In the genomic region with DNA sequence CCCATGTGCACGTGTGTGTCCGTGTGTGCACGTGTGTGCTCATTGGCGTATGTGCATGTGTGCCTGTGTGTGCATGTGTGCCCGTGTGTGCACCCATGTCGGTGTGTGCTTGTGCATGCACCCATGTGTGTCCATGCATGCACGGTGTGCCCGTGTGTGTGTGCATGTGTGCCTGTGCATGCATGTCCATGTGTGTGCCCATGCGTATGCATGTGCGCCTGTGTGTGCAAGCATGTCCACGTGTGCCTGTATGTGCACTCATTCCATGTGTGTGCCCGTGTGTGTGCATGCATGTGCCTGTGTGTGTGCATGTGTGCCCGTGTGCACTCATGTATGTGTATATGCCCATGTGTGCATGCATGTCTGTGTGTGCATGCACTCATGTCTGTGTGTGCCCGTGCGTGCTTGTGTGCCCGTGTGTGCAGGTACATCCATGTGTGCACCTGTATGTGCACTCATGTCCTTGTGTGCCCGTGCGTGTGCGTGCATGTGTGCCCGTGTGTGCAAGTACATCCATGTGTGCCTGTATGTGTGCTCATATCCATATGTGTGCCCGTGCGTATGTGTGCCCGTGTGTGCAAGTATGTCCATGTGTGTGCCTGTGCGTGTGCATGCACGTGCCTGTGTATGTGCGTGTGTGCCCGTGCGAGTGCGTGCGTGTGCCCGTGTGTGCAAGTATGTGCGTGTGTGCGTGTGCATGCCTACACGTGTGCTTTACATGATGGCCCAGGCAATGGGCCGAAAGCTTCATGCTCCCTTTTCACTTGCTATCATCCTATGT, we compare ENCODE assay signal across 1 cellular context.
A peak's percentile ranks its signal among the peaks of the same experiment; 100 is the strongest.
TF ChIP-seq lines count a peak whose summit lies in the region.

No MANE protein-coding gene starts in this region.

TF ChIP-seq in K562, 482 proteins besides CTCF, POLR2A, EP300 and RAD21:
- TF ChIP-seq, protein P1, sequence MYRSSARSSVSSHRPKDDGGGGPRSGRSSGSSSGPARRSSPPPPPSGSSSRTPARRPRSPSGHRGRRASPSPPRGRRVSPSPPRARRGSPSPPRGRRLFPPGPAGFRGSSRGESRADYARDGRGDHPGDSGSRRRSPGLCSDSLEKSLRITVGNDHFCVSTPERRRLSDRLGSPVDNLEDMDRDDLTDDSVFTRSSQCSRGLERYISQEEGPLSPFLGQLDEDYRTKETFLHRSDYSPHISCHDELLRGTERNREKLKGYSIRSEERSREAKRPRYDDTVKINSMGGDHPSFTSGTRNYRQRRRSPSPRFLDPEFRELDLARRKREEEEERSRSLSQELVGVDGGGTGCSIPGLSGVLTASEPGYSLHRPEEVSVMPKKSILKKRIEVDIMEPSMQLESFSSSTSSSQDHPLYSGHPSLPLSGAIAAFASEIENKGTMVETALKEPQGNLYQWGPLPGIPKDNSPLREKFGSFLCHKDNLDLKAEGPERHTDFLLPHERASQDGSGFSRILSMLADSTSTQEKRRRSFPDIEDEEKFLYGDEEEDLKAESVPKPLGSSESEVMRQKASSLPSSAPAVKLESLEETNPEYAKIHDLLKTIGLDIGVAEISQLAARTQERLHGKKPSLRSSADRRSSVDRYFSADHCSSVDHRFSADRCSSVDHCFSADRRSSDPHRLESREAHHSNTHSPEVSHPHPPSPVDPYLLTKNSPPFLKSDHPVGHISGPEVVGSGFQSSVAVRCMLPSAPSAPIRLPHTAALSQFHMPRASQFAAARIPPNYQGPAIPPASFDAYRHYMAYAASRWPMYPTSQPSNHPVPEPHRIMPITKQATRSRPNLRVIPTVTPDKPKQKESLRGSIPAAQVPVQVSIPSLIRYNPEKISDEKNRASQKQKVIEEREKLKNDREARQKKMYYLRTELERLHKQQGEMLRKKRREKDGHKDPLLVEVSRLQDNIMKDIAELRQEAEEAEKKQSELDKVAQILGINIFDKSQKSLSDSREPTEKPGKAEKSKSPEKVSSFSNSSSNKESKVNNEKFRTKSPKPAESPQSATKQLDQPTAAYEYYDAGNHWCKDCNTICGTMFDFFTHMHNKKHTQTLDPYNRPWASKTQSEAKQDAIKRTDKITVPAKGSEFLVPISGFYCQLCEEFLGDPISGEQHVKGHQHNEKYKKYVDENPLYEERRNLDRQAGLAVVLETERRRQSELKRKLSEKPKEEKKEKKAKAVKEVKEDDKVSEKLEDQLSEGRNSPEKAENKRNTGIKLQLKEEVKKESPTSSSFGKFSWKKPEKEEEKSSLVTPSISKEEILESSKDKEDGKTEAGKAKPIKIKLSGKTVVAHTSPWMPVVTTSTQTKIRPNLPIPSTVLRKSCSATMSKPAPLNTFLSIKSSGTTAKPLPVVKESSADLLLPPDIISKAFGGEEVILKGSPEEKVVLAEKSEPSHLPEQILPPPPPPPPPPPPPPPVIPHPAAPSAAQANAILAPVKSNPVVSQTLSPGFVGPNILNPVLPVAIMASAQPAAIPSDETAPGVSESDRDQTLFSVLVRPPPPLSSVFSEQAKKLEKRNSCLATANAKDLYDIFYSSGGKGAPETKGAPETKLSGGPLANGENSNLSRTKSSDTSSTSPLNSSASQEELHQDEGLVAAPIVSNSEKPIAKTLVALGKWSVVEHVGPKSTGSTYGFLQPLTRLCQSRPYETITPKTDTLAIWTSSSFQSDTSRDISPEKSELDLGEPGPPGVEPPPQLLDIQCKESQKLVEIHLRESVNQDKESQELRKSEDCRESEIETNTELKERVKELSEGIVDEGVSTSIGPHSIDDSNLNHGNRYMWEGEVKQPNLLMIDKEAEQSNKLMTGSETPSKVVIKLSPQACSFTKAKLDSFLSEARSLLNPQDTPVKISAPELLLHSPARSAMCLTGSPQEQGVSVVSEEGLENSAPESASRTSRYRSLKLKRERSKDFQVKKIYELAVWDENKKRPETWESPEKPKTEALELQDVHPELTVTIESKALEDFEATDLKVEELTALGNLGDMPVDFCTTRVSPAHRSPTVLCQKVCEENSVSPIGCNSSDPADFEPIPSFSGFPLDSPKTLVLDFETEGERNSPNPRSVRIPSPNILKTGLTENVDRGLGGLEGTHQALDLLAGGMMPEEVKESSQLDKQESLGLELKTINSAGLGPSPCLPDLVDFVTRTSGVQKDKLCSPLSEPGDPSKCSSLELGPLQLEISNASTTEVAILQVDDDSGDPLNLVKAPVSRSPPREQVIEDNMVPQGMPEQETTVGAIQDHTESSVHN (IDR thresholded peaks at IDR 0.05; ENCODE audit: borderline replicate concordance in 1 of 2, low read depth in 1 of 2): no peak
- TF ChIP-seq ZC3H4 (CRISPR knock-in tag; IDR thresholded peaks at IDR 0.05; ENCODE audit: borderline replicate concordance): 0 out of 2 replicates have a peak, but pooled peaks have one; percentile 29
- TF ChIP-seq, protein P2, sequence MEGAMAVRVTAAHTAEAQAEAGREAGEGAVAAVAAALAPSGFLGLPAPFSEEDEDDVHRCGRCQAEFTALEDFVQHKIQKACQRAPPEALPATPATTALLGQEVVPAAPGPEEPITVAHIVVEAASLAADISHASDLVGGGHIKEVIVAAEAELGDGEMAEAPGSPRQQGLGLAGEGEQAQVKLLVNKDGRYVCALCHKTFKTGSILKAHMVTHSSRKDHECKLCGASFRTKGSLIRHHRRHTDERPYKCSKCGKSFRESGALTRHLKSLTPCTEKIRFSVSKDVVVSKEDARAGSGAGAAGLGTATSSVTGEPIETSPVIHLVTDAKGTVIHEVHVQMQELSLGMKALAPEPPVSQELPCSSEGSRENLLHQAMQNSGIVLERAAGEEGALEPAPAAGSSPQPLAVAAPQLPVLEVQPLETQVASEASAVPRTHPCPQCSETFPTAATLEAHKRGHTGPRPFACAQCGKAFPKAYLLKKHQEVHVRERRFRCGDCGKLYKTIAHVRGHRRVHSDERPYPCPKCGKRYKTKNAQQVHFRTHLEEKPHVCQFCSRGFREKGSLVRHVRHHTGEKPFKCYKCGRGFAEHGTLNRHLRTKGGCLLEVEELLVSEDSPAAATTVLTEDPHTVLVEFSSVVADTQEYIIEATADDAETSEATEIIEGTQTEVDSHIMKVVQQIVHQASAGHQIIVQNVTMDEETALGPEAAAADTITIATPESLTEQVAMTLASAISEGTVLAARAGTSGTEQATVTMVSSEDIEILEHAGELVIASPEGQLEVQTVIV (CRISPR knock-in tag; IDR thresholded peaks at IDR 0.05; ENCODE audit: borderline replicate concordance): no peak
- peak in 1 of 2 experiments; percentile 89; a peak in 1 of 4 replicates for TF ChIP-seq KDM1A (IDR thresholded peaks at IDR 0.05)
- TF ChIP-seq TFAM (CRISPR knock-in tag; conservative IDR thresholded peaks at IDR 0.05): no peak
- no peak for TF ChIP-seq CC2D1A (IDR thresholded peaks at IDR 0.05)
- TF ChIP-seq, protein P3, sequence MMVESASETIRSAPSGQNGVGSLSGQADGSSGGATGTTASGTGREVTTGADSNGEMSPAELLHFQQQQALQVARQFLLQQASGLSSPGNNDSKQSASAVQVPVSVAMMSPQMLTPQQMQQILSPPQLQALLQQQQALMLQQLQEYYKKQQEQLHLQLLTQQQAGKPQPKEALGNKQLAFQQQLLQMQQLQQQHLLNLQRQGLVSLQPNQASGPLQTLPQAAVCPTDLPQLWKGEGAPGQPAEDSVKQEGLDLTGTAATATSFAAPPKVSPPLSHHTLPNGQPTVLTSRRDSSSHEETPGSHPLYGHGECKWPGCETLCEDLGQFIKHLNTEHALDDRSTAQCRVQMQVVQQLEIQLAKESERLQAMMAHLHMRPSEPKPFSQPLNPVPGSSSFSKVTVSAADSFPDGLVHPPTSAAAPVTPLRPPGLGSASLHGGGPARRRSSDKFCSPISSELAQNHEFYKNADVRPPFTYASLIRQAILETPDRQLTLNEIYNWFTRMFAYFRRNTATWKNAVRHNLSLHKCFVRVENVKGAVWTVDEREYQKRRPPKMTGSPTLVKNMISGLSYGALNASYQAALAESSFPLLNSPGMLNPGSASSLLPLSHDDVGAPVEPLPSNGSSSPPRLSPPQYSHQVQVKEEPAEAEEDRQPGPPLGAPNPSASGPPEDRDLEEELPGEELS (CRISPR knock-in tag; IDR thresholded peaks at IDR 0.05; ENCODE audit: borderline replicate concordance): no peak
- TF ChIP-seq CCNT2 (IDR thresholded peaks at IDR 0.05; ENCODE audit: borderline replicate concordance, extremely low read depth, insufficient read length, low read depth, low read length): no peak
- peak in 1 of 2 experiments; percentile 12; a peak in 1 of 3 replicates for TF ChIP-seq CBX3 (IDR thresholded peaks at IDR 0.05; ENCODE audit: borderline replicate concordance in 1 of 2, low read length in 2 of 2)
- TF ChIP-seq, protein P4, sequence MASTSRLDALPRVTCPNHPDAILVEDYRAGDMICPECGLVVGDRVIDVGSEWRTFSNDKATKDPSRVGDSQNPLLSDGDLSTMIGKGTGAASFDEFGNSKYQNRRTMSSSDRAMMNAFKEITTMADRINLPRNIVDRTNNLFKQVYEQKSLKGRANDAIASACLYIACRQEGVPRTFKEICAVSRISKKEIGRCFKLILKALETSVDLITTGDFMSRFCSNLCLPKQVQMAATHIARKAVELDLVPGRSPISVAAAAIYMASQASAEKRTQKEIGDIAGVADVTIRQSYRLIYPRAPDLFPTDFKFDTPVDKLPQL (IDR thresholded peaks at IDR 0.05; ENCODE audit: extremely low read depth, insufficient read length): no peak
- TF ChIP-seq ZFP1 (CRISPR knock-in tag; IDR thresholded peaks at IDR 0.05): no peak
- TF ChIP-seq, protein P5, sequence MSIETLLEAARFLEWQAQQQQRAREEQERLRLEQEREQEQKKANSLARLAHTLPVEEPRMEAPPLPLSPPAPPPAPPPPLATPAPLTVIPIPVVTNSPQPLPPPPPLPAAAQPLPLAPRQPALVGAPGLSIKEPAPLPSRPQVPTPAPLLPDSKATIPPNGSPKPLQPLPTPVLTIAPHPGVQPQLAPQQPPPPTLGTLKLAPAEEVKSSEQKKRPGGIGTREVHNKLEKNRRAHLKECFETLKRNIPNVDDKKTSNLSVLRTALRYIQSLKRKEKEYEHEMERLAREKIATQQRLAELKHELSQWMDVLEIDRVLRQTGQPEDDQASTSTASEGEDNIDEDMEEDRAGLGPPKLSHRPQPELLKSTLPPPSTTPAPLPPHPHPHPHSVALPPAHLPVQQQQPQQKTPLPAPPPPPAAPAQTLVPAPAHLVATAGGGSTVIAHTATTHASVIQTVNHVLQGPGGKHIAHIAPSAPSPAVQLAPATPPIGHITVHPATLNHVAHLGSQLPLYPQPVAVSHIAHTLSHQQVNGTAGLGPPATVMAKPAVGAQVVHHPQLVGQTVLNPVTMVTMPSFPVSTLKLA (conservative IDR thresholded peaks at IDR 0.05): no peak
- no peak for TF ChIP-seq ZZZ3 (IDR thresholded peaks at IDR 0.05)
